8 cellular contexts compared by ENCODE assay signal in genomic region chr12:46153267-46153872, GRCh38.
DNase-seq lines count a peak whose midpoint lies in the region; ATAC-seq, FAIRE-seq and TF ChIP-seq lines count a peak whose summit lies in the region.

No MANE protein-coding gene starts in this region.

- H3K4me1 Mint-ChIP-seq in activated CD8-positive, alpha-beta memory T cell treated with anti-CD3 and anti-CD28 coated beads, Interleukin-2, amount 10 ng/mL, durations not matched to agents 7 days and 5 days: peaks cover 11% of the 10 kb centered on the region

- H3K4me3 Mint-ChIP-seq in activated CD8-positive, alpha-beta memory T cell treated with anti-CD3 and anti-CD28 coated beads, Interleukin-2, amount 10 ng/mL, durations not matched to agents 7 days and 5 days: no peak overlapping the region

- DNase-seq in NCI-H2081 (lab: John Stamatoyannopoulos, UW) (peak; percentile 5 to 26), NCI-H2081 treated with DMSO at 0.1 percent for 48 hours (lab: John Stamatoyannopoulos, UW) (no peak), NCI-H1105 (lab: John Stamatoyannopoulos, UW) (peak; percentile 22), bronchial epithelial cell (ENCODE audit: low read depth) (peak; percentile 52), midbrain (lab: John Stamatoyannopoulos, UW) (peak; percentile 30), activated gamma-delta T cell (lab: John Stamatoyannopoulos, UW) (no peak)
- no peak for DNase-seq in activated CD8-positive, alpha-beta memory T cell treated with anti-CD3 and anti-CD28 coated beads, Interleukin-2, amount 10 ng/mL, durations not matched to agents 7 days and 5 days

- peaks cover 1% of the 10 kb centered on the region for H3K27me3 Mint-ChIP-seq in activated CD8-positive, alpha-beta memory T cell treated with anti-CD3 and anti-CD28 coated beads, Interleukin-2, amount 10 ng/mL, durations not matched to agents 7 days and 5 days

- H3K27ac Mint-ChIP-seq in activated CD8-positive, alpha-beta memory T cell treated with anti-CD3 and anti-CD28 coated beads, Interleukin-2, amount 10 ng/mL, durations not matched to agents 7 days and 5 days: no peak overlapping the region

- no peaks in the 10 kb centered on the region for H3K36me3 ChIP-seq in bronchial epithelial cell (ENCODE audit: control insufficient read depth, insufficient read depth, low read length)

- H3K27me3 ChIP-seq in bronchial epithelial cell (ENCODE audit: control insufficient read depth, insufficient read depth, low read length): no peaks in the 10 kb centered on the region

- no peak for ATAC-seq in activated CD8-positive, alpha-beta memory T cell treated with anti-CD3 and anti-CD28 coated beads, Interleukin-2, amount 10 ng/mL, durations not matched to agents 7 days and 5 days
- ATAC-seq in HG03025 (IDR thresholded peaks at IDR 0.05; ENCODE audit: low FRiP score, unreplicated experiment): no peak

- H3K9me3 Mint-ChIP-seq in activated CD8-positive, alpha-beta memory T cell treated with anti-CD3 and anti-CD28 coated beads, Interleukin-2, amount 10 ng/mL, durations not matched to agents 7 days and 5 days (ENCODE audit: low read depth): peaks cover 12% of the 10 kb centered on the region

- FAIRE-seq in bronchial epithelial cell (lab: Jason Lieb, UNC): no peak

- no peak overlapping the region for H3K4me3 ChIP-seq in bronchial epithelial cell (ENCODE audit: low read depth, low read length)

- peaks cover 10% of the 10 kb centered on the region for H3K36me3 Mint-ChIP-seq in activated CD8-positive, alpha-beta memory T cell treated with anti-CD3 and anti-CD28 coated beads, Interleukin-2, amount 10 ng/mL, durations not matched to agents 7 days and 5 days

- CTCF ChIA-PET in activated CD8-positive, alpha-beta memory T cell treated with anti-CD3 and anti-CD28 coated beads, Interleukin-2, amount 10 ng/mL, durations not matched to agents 7 days and 5 days (lab: Charles Lee): interaction anchor here (1.5 to 2.2 kb wide), 2 partner anchors 16 to 149 kb away, joined by 4 to 17 read pairs; no protein-coding TSS in a partner anchor

- peak; percentile 48 for TF ChIP-seq CTCF in bronchial epithelial cell (IDR thresholded peaks at IDR 0.05; ENCODE audit: insufficient read depth, low read length, severe bottlenecking)

Comparison
In these comparisons a context has a peak if more than half of its experiments do, and no peak if none do; other contexts are left out.
1. DNase-seq: peak in NCI-H2081 (2 of 2), NCI-H1105 (single experiment), bronchial epithelial cell (single experiment) and midbrain (single experiment); none in NCI-H2081 treated with DMSO at 0.1 percent for 48 hours (single experiment), activated CD8-positive, alpha-beta memory T cell treated with anti-CD3 and anti-CD28 coated beads, Interleukin-2, amount 10 ng/mL, durations not matched to agents 7 days and 5 days (single experiment) and activated gamma-delta T cell (single experiment).